Comparison of ENCODE assay signal across 20 cellular contexts in genomic region chr15:33314115-33314514, GRCh38. TPM values are rescaled to one million over a fixed set of nuclear protein-coding genes. Genes with fewer than 3 reads are reported as not detected.
"Had no signal": no experiment of that assay in that cellular context is flagged by ENCODE, and none has a peak within 500 bp of the region (broad histone marks: within the 10 kb centered on the region; RNA-seq: fewer than 3 reads in every experiment).

No MANE protein-coding gene starts in this region.

- ATAC-seq: activated CD4-positive, alpha-beta T cell treated with anti-CD3 and anti-CD28 coated beads for 36 hours; activated T-cell treated with anti-CD3 and anti-CD28 coated beads, Interleukin-2, amount 50 U/mL, for 4 hours; gastrocnemius medialis; naive thymus-derived CD4-positive, alpha-beta T cell; stimulated activated naive CD8-positive, alpha-beta T cell treated with anti-CD3 and anti-CD28 coated beads, Interleukin-15, Interleukin-2, amounts not matched to agents 100 U/mL and 50 U/mL, for 24 hours; WTC11 had no signal

- H3K4me1 ChIP-seq: adrenal gland, ascending aorta had no signal

- DNase-seq: activated CD4-positive, alpha-beta T cell treated with anti-CD3 and anti-CD28 coated beads for 36 hours; activated CD4-positive, alpha-beta T cell treated with anti-CD3 and anti-CD28 coated beads, Interleukin-2, amount 50 U/mL, for 4 hours; activated CD8-positive, alpha-beta memory T cell treated with anti-CD3 and anti-CD28 coated beads for 24 hours; activated CD8-positive, alpha-beta memory T cell treated with anti-CD3 and anti-CD28 coated beads, Interleukin-2, amount 50 U/mL, for 4 hours; activated naive CD4-positive, alpha-beta T cell; activated T-cell treated with anti-CD3 and anti-CD28 coated beads, Interleukin-2, amount 50 U/mL, for 4 hours; brain microvascular endothelial cell; central memory CD4-positive, alpha-beta T cell; effector memory CD4-positive, alpha-beta T cell; gastrocnemius medialis; left ventricle myocardium inferior; naive thymus-derived CD4-positive, alpha-beta T cell; stimulated activated CD4-positive, alpha-beta T cell treated with anti-CD3 and anti-CD28 coated beads, Interleukin-4, amount 100 ng/mL, for 4 hours; stimulated activated naive CD8-positive, alpha-beta T cell treated with anti-CD3 and anti-CD28 coated beads, Interleukin-15, Interleukin-2, amounts not matched to agents 100 U/mL and 50 U/mL, for 24 hours; thyroid gland had no signal

- H3K27ac ChIP-seq: adrenal gland, ascending aorta, brain microvascular endothelial cell, gastrocnemius medialis, left ventricle myocardium inferior, thyroid gland had no signal

- H3K4me3 ChIP-seq: adrenal gland, ascending aorta, gastrocnemius medialis, left ventricle myocardium inferior, thyroid gland had no signal

- H3K9me3 ChIP-seq: adrenal gland, ascending aorta, gastrocnemius medialis, left ventricle myocardium inferior, thyroid gland had no signal

- H3K27me3 ChIP-seq: ascending aorta, gastrocnemius medialis, thyroid gland had no signal

RNA-seq across cellular contexts. Expression of gene RYR3, which starts 3.3 kb away (rescaled TPM):
- total RNA-seq: activated CD4-positive, alpha-beta T cell treated with anti-CD3 and anti-CD28 coated beads for 36 hours; activated T-cell treated with anti-CD3 and anti-CD28 coated beads, Interleukin-2, amount 50 U/mL, for 4 hours; dermis microvascular lymphatic vessel endothelial cell; lung microvascular endothelial cell had no signal
